ENCODE assay signal across 14 cellular contexts in the genomic region with DNA sequence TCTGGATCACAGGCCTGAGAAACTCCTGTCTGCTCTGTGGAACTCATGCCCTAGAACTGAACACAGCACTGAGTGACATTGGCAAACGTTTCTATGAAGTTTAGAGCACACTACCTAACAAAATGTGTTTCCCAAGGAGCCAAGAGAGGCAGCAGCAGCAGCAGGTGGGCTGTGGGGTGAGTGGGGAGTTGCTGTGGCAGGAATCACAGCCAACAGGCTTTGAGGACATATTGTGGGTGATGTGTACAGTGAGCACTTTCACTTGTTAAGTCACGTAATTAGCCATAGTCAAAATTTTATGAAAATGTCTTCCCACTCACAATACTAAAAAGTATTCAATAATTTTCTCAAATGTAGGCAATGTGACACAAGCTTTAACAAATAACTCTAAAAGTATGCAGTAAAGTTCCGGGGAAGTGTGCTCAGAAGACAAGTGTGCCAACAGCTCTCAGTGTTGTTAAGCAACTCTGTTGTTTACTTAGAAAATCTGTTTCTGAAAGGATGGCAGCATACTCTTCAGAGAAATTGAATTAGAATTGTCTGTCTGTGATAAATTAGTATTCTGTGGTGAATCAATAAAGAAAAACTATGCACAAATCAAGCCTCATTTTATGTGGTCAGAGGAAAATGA.
DNase-seq lines count a peak whose midpoint lies in the region; ATAC-seq and TF ChIP-seq lines count a peak whose summit lies in the region.
"Had no signal": no experiment of that assay in that cellular context is flagged by ENCODE, and none has a peak within 500 bp of the region (broad histone marks: within the 10 kb centered on the region; RNA-seq: fewer than 3 reads in every experiment).

No MANE protein-coding gene starts in this region.

- H3K27ac ChIP-seq in BLaER1 treated with 17β-estradiol and CSF1 and Interleukin-3, amounts not matched to agents 10 nM and 100 nM = peak overlapping the region in 3 of 11 experiments; percentile 7 to 64 (median 31); a peak in 5 of 22 replicates
- peak overlapping the region; percentile 33 for H3K27ac ChIP-seq in GM23248
- peak overlapping the region; percentile 44 to 68 (median 57) for H3K27ac ChIP-seq in upper lobe of left lung

- no peak overlapping the region for H3K4me3 ChIP-seq in BLaER1 treated with 17β-estradiol and CSF1 and Interleukin-3, amounts not matched to agents 10 nM and 100 nM
- no peak overlapping the region for H3K4me3 ChIP-seq in GM23248
- no peak overlapping the region for H3K4me3 ChIP-seq in upper lobe of left lung
- H3K4me3 ChIP-seq: MG63 had no signal

- no peak for TF ChIP-seq CTCF in upper lobe of left lung (IDR thresholded peaks at IDR 0.05)
- TF ChIP-seq CTCF in omental fat pad (IDR thresholded peaks at IDR 0.05) = no peak

- H3K36me3 ChIP-seq in BLaER1 treated with 17β-estradiol and CSF1 and Interleukin-3, amounts not matched to agents 10 nM and 100 nM = no peaks in the 10 kb centered on the region
- peaks cover 4% of the 10 kb centered on the region; the same call in 1 of the 2 replicates for H3K36me3 ChIP-seq in GM23248 (ENCODE audit: low read depth)
- H3K36me3 ChIP-seq in upper lobe of left lung = no peaks in the 10 kb centered on the region

- in situ Hi-C loops in GM23248 (cut with MboI) = no loop called here

- ATAC-seq in upper lobe of left lung (ENCODE audit: low FRiP score in 2 of 2) (no peak), omental fat pad (ENCODE audit: low FRiP score) (no peak)

- no peak overlapping the region for H2AFZ ChIP-seq in GM23248

- H3K9ac ChIP-seq in BLaER1 treated with 17β-estradiol and CSF1 and Interleukin-3, amounts not matched to agents 10 nM and 100 nM = peak overlapping the region in 2 of 11 experiments; percentile 22 to 24; a peak in 3 of 22 replicates
- 0 out of 2 replicates have a peak overlapping the region, but pooled peaks have one; percentile 12 for H3K9ac ChIP-seq in GM23248

- no peaks in the 10 kb centered on the region for H3K9me2 ChIP-seq in GM23248 (ENCODE audit: insufficient read depth)

- TF ChIP-seq POLR2A in upper lobe of left lung (IDR thresholded peaks at IDR 0.05) = no peak

- no peaks in the 10 kb centered on the region for H3K27me3 ChIP-seq in BLaER1 treated with 17β-estradiol and CSF1 and Interleukin-3, amounts not matched to agents 10 nM and 100 nM
- H3K27me3 ChIP-seq in GM23248 (replicated peaks; ENCODE audit: insufficient read depth) = no peaks in the 10 kb centered on the region
- no peaks in the 10 kb centered on the region for H3K27me3 ChIP-seq in upper lobe of left lung
- H3K27me3 ChIP-seq: MG63 had no signal

- H3K79me2 ChIP-seq in GM23248 (ENCODE audit: insufficient read depth) = no peaks in the 10 kb centered on the region

- H3K4me2 ChIP-seq in BLaER1 treated with 17β-estradiol and CSF1 and Interleukin-3, amounts not matched to agents 10 nM and 100 nM = peak overlapping the region in 9 of 11 experiments; percentile 12 to 89 (median 70); a peak in 16 of 22 replicates
- H3K4me2 ChIP-seq in GM23248 (ENCODE audit: unreplicated experiment) = no peak overlapping the region

- no peaks in the 10 kb centered on the region; a peak in 1 of 22 replicates for H4K20me1 ChIP-seq in BLaER1 treated with 17β-estradiol and CSF1 and Interleukin-3, amounts not matched to agents 10 nM and 100 nM
- no peaks in the 10 kb centered on the region for H4K20me1 ChIP-seq in GM23248 (ENCODE audit: insufficient read depth)

- DNase-seq in GM23248 (peak; percentile 71), fibroblast of gingiva (ENCODE audit: low read depth) (peak; percentile 71), upper lobe of left lung (no peak), T-helper 1 cell (no peak), omental fat pad (ENCODE audit: low spot score) (no peak), NCI-H1436 treated with DMSO at 0.1 percent for 48 hours (lab: John Stamatoyannopoulos, UW) (no peak)
- DNase-seq: DMS53, H9, MG63, NCI-H1092 treated with DMSO at 0.1 percent for 48 hours, NCI-H2029, NCI-H510A, NCI-H82 had no signal

- 36 to 41% methylated on average over 3 of the region's 3 CpGs for WGBS in GM23248 (ENCODE audit: low coverage in 1 of 2, low lambda C conversion rate in 2 of 2, missing lambda C conversion rate in 2 of 2), 2 experiments
- 37 to 43% methylated on average over 3 of the region's 3 CpGs for WGBS in upper lobe of left lung, 2 donors

- peaks cover 27% of the 10 kb centered on the region for H3F3A ChIP-seq in GM23248 (ENCODE audit: insufficient read depth)

- peaks cover 5 to 81% (median 66%) of the 10 kb centered on the region in 10 experiments; a peak in 17 of 20 replicates for H3K4me1 ChIP-seq in BLaER1 treated with 17β-estradiol and CSF1 and Interleukin-3, amounts not matched to agents 10 nM and 100 nM
- H3K4me1 ChIP-seq in GM23248 (ENCODE audit: insufficient read depth) (peaks cover 19% of the 10 kb centered on the region), upper lobe of left lung (peaks cover 0 to 18% (median 9%) of the 10 kb centered on the region in 4 donors)

- peaks cover 7 to 29% (median 18%) of the 10 kb centered on the region in 11 experiments; a peak in 20 of 22 replicates for H3K9me3 ChIP-seq in BLaER1 treated with 17β-estradiol and CSF1 and Interleukin-3, amounts not matched to agents 10 nM and 100 nM (replicated peaks in 1 of 11)
- H3K9me3 ChIP-seq in GM23248 (ENCODE audit: low read depth) (no peaks in the 10 kb centered on the region), upper lobe of left lung (no peaks in the 10 kb centered on the region)
- H3K9me3 ChIP-seq: MG63 had no signal

- no peak for TF ChIP-seq EP300 in upper lobe of left lung (IDR thresholded peaks at IDR 0.05)

Comparison
In these comparisons a context has a peak if more than half of its experiments do, and no peak if none do; other contexts are left out.
1. DNase-seq: peak in GM23248 (single experiment) and fibroblast of gingiva (single experiment); none in upper lobe of left lung (0 of 2), T-helper 1 cell (0 of 5), omental fat pad (single experiment) and NCI-H1436 treated with DMSO at 0.1 percent for 48 hours (single experiment).